Comparison of ENCODE assay signal across 19 cellular contexts in the genomic region with DNA sequence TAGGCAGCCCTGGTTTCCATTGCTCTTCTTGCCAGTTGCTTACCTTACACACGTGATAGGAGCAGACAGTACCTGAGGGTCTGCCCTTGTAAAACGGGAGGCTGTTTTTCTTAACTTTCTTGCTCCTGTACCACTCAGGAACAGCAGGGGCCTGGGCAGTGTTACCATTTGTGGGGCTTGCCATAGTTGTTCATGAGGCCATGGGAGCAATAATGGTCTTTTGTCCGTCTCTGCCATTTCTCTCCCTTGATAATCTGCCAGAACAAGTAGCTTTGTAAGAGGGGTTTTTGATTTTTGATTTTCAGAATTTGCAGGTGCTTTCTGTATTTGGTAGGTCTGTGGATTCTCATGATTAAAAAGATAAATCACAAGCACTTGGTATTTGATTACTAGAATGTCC.
A peak's percentile ranks its signal among the peaks of the same experiment; 100 is the strongest.
DNase-seq lines count a peak whose midpoint lies in the region; ATAC-seq and TF ChIP-seq lines count a peak whose summit lies in the region.
"Had no signal": no experiment of that assay in that cellular context is flagged by ENCODE, and none has a peak within 500 bp of the region (broad histone marks: within the 10 kb centered on the region; RNA-seq: fewer than 3 reads in every experiment).

No MANE protein-coding gene starts in this region.

- H3K27ac Mint-ChIP-seq in Calu3 (ENCODE audit: unreplicated experiment): peak overlapping the region; percentile 37
- H3K27ac Mint-ChIP-seq in central memory CD8-positive, alpha-beta T cell (ENCODE audit: low read depth): peak overlapping the region; percentile 65

- H3K36me3 Mint-ChIP-seq in Calu3 (ENCODE audit: insufficient read depth, unreplicated experiment): peaks cover 32% of the 10 kb centered on the region
- H3K36me3 Mint-ChIP-seq in central memory CD8-positive, alpha-beta T cell (ENCODE audit: insufficient read depth): peaks cover 5% of the 10 kb centered on the region

- no peaks in the 10 kb centered on the region for H3K27me3 Mint-ChIP-seq in Calu3 (ENCODE audit: unreplicated experiment)
- no peaks in the 10 kb centered on the region for H3K27me3 Mint-ChIP-seq in central memory CD8-positive, alpha-beta T cell

- CTCF ChIA-PET in Calu3 (lab: Charles Lee): no interaction called here

- H3K4me1 Mint-ChIP-seq in Calu3 (ENCODE audit: low read depth, unreplicated experiment): peaks cover 37% of the 10 kb centered on the region
- H3K4me1 Mint-ChIP-seq in central memory CD8-positive, alpha-beta T cell: no peaks in the 10 kb centered on the region

- H3K9me3 Mint-ChIP-seq in Calu3 (ENCODE audit: low read depth, unreplicated experiment): no peaks in the 10 kb centered on the region
- H3K9me3 Mint-ChIP-seq in central memory CD8-positive, alpha-beta T cell: no peaks in the 10 kb centered on the region

- no peak overlapping the region for H3K4me3 Mint-ChIP-seq in Calu3 (ENCODE audit: low read depth, unreplicated experiment)
- no peak overlapping the region for H3K4me3 Mint-ChIP-seq in central memory CD8-positive, alpha-beta T cell

- TF ChIP-seq CTCF in Calu3 (IDR thresholded peaks at IDR 0.05; ENCODE audit: unreplicated experiment): no peak

- DNase-seq in Calu3 (no peak), midbrain (lab: John Stamatoyannopoulos, UW) (peak; percentile 37), superior temporal gyrus (ENCODE audit: extremely low spot score) (peak; percentile 70)
- no peak for DNase-seq in central memory CD8-positive, alpha-beta T cell (ENCODE audit: low spot score in 2 of 2)
- DNase-seq in stimulated activated naive CD4-positive, alpha-beta T cell (lab: John Stamatoyannopoulos, UW): no peak
- DNase-seq: 8988T, ACHN, DMS53, GDM1, NCI-H1048, NCI-H1694, NCI-H2029 treated with DMSO at 0.1 percent for 48 hours, NCI-H2227 treated with DMSO at 0.1 percent for 48 hours, NCI-H69, Right ventricle myocardium superior, RPMI8226 had no signal

- intact Hi-C loops in Calu3 (cut with micrococcal nuclease; ENCODE audit: unreplicated experiment): no loop called here

- ATAC-seq in central memory CD8-positive, alpha-beta T cell (replicated peaks; ENCODE audit: extremely low read depth, poor library complexity, severe bottlenecking): no peak
- ATAC-seq in GM18858 (IDR thresholded peaks at IDR 0.05; ENCODE audit: unreplicated experiment) (no peak), GM19395 (IDR thresholded peaks at IDR 0.05; ENCODE audit: unreplicated experiment) (no peak)
- ATAC-seq: GM12878 had no signal

- no TSS peak for BruUV-seq in Calu3 (replicated peaks; lab: Mats Ljungman, UMichigan)

Comparison
In these comparisons a context has a peak if more than half of its experiments do, and no peak if none do; other contexts are left out.
1. DNase-seq: peak in midbrain (single experiment) and superior temporal gyrus (single experiment); none in Calu3 (single experiment), central memory CD8-positive, alpha-beta T cell (0 of 2) and stimulated activated naive CD4-positive, alpha-beta T cell (0 of 6).